19 cellular contexts compared by ENCODE assay signal in the genomic region with DNA sequence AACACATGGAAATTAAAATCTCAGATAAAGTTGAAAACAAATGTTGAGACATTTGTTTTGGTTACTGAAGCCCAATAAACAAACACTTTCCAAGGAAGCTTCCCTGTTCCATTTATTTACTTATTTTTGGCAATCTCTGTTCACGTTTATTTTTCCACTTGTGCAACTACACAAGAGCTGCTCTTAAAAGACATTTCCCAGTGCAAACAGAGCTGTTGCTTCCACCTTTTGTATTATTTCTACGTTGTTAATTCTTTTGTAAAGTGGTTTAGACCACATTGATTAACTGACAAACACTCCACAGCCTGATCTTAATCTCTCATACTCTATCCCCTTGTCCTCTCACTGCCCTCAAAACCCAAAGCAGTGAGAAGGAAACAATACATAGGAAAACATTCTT.
DNase-seq lines count a peak whose midpoint lies in the region; ATAC-seq and TF ChIP-seq lines count a peak whose summit lies in the region.
"Had no signal": no experiment of that assay in that cellular context is flagged by ENCODE, and none has a peak within 500 bp of the region (broad histone marks: within the 10 kb centered on the region; RNA-seq: fewer than 3 reads in every experiment).

No MANE protein-coding gene starts in this region.

- H3K4me3 Mint-ChIP-seq in natural killer cell = no peak overlapping the region
- H3K4me3 Mint-ChIP-seq: activated CD4-positive, alpha-beta memory T cell treated with anti-CD3 and anti-CD28 coated beads for 36 hours; B cell had no signal

- H3K27ac Mint-ChIP-seq in natural killer cell = no peak overlapping the region
- H3K27ac Mint-ChIP-seq: activated CD4-positive, alpha-beta memory T cell treated with anti-CD3 and anti-CD28 coated beads for 36 hours; B cell had no signal

- intact Hi-C loops in natural killer cell (cut with micrococcal nuclease) = no loop called here

- no peak for ATAC-seq in natural killer cell
- ATAC-seq: esophagus mucosa, HepG2, lower lobe of right lung, Panc1 had no signal

- no peaks in the 10 kb centered on the region for H3K27me3 Mint-ChIP-seq in natural killer cell (ENCODE audit: low read depth in 2 of 2)
- H3K27me3 Mint-ChIP-seq: activated CD4-positive, alpha-beta memory T cell treated with anti-CD3 and anti-CD28 coated beads for 36 hours; B cell had no signal

- DNase-seq in NCI-H2107 treated with DMSO at 0.1 percent for 48 hours (lab: John Stamatoyannopoulos, UW; ENCODE audit: unreplicated experiment) = peak; percentile 91
- no peak for DNase-seq in NCI-H2107 (lab: John Stamatoyannopoulos, UW)
- DNase-seq in NCI-H2196 treated with DMSO at 0.1 percent for 48 hours (lab: John Stamatoyannopoulos, UW; ENCODE audit: unreplicated experiment) = peak; percentile 23
- DNase-seq in dermis blood vessel endothelial cell = peak; percentile 26
- no peak for DNase-seq in activated CD4-positive, alpha-beta T cell treated with anti-CD3 and anti-CD28 coated beads, Interleukin-2, amount 50 U/mL, for 1 hour
- no peak for DNase-seq in hepatic stellate cell (ENCODE audit: low spot score)
- DNase-seq in RPMI8226 = no peak
- DNase-seq in natural killer cell = no peak
- DNase-seq: activated CD4-positive, alpha-beta memory T cell treated with anti-CD3 and anti-CD28 coated beads for 36 hours; activated effector memory CD4-positive, alpha-beta T cell treated with anti-CD3 and anti-CD28 coated beads, Interleukin-2, amount 50 U/mL, for 16 hours; kidney; lower lobe of right lung; NCI-H2171; stimulated activated CD8-positive, alpha-beta memory T cell treated with anti-CD3 and anti-CD28 coated beads, Interleukin-4, amount 100 ng/mL, for 48 hours; T-helper 2 cell had no signal

- TF ChIP-seq CTCF in natural killer cell (IDR thresholded peaks at IDR 0.05) = no peak

- H3K4me1 Mint-ChIP-seq in natural killer cell = no peaks in the 10 kb centered on the region
- H3K4me1 Mint-ChIP-seq: B cell had no signal

- H3K36me3 Mint-ChIP-seq in natural killer cell = no peaks in the 10 kb centered on the region
- H3K36me3 Mint-ChIP-seq: activated CD4-positive, alpha-beta memory T cell treated with anti-CD3 and anti-CD28 coated beads for 36 hours had no signal

- H3K9me3 Mint-ChIP-seq in natural killer cell = peaks cover 7 to 19% of the 10 kb centered on the region in 2 donors

Comparison
In these comparisons a context has a peak if more than half of its experiments do, and no peak if none do; other contexts are left out.
1. DNase-seq: peak in NCI-H2107 treated with DMSO at 0.1 percent for 48 hours (single experiment), NCI-H2196 treated with DMSO at 0.1 percent for 48 hours (single experiment) and dermis blood vessel endothelial cell (single experiment); none in NCI-H2107 (single experiment), activated CD4-positive, alpha-beta T cell treated with anti-CD3 and anti-CD28 coated beads, Interleukin-2, amount 50 U/mL, for 1 hour (single experiment), hepatic stellate cell (single experiment), RPMI8226 (single experiment) and natural killer cell (single experiment).